In the genomic region with DNA sequence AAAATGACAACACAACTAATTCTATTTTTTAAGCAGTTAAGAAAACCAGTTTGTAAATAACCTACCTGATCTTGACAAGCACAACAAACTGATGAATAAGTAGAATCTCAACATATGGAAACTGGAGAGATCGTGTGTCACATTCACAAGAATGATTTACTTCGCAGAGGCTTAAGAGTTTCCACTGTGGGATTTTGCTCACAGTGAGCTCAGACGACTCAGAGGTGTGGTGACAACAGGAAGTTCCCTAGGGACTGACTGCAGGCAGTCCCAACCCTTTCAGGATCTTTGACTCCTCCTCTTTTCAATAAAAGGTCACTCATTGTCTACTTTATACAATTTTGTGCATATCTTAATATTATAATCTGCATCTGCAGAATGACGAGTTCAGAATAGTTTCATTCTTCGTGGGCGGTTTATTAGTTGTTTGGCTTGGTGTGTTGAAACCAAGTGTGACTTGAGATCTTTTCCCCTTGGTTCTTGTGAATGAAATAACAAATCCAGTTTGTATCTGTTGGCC, we compare ENCODE assay signal across 8 cellular contexts. TPM values are rescaled to one million over a fixed set of nuclear protein-coding genes. Genes with fewer than 3 reads are reported as not detected.
DNase-seq lines count a peak whose midpoint lies in the region; ATAC-seq and TF ChIP-seq lines count a peak whose summit lies in the region.

A gene (minus strand): TSS at position 231 of the 520 bp plus-strand sequence. CDS start 117 bp downstream, at position 114.

- H3K27ac ChIP-seq in PC-9 (peak within 1 kb of the TSS; percentile 93), upper lobe of left lung (peak within 1 kb of the TSS; percentile 61 to 76 (median 67)), psoas muscle (no peak within 1 kb of the TSS)

- H3K4me3 ChIP-seq in PC-9 (peak within 1 kb of the TSS; percentile 61), upper lobe of left lung (peak within 1 kb of the TSS; percentile 14 to 41 (median 28)), psoas muscle (no peak within 1 kb of the TSS)

- H3K9me2 ChIP-seq in PC-9 (ENCODE audit: insufficient read depth), result no peaks in the 10 kb centered on the region

- H4K20me1 ChIP-seq in PC-9 (ENCODE audit: insufficient read depth), result no peaks in the 10 kb centered on the region

- peak; percentile 76 for ATAC-seq in GM18867 (IDR thresholded peaks at IDR 0.05; ENCODE audit: unreplicated experiment)
- peak; percentile 72 for ATAC-seq in HG03060 (IDR thresholded peaks at IDR 0.05; ENCODE audit: low read depth, unreplicated experiment)
- peak; percentile 57 to 81 for ATAC-seq in upper lobe of left lung (ENCODE audit: low FRiP score in 2 of 2)
- no peak for ATAC-seq in psoas muscle

- POLR2A ChIA-PET in PC-9 (lab: Charles Lee; ENCODE audit: unreplicated experiment), result interaction anchor here (0.6 to 0.9 kb wide), 3 partner anchors 8 to 902 kb away, joined by 6 to 29 read pairs (median 10); no protein-coding TSS in a partner anchor

- 27 to 30% methylated on average over 6 of the region's 6 CpGs for WGBS in upper lobe of left lung, 2 donors
- 24 to 30% (median 29%) methylated on average over 6 of the region's 6 CpGs for WGBS in psoas muscle, 3 donors

- H3K79me2 ChIP-seq in PC-9 (ENCODE audit: low read depth), result peaks cover 45% of the 10 kb centered on the region

- DNase-seq in AG08396 (ENCODE audit: low spot score), result peak; percentile 21
- DNase-seq in PC-9, result peak; percentile 61 to 96
- DNase-seq in glomerular visceral epithelial cell (ENCODE audit: extremely low spot score), result peak; percentile 22
- DNase-seq in upper lobe of left lung, result peak in 1 of 2 donors; percentile 54
- DNase-seq in dedifferentiated amniotic fluid mesenchymal stem cell (ENCODE audit: extremely low spot score), result no peak
- no peak for DNase-seq in psoas muscle

- peak within 1 kb of the TSS; percentile 81 for H3K4me2 ChIP-seq in PC-9

- TF ChIP-seq POLR2A in upper lobe of left lung (IDR thresholded peaks at IDR 0.05), result peak in 2 of 4 donors; percentile 78

- H3K27me3 ChIP-seq in PC-9 (ENCODE audit: insufficient read depth, low read depth) (no peaks in the 10 kb centered on the region), upper lobe of left lung (no peaks in the 10 kb centered on the region), psoas muscle (ENCODE audit: insufficient read depth in 3 of 3, low read length in 2 of 3) (no peaks in the 10 kb centered on the region)

- H3K9me3 ChIP-seq in PC-9 (ENCODE audit: insufficient read depth, low read depth) (no peaks in the 10 kb centered on the region), upper lobe of left lung (no peaks in the 10 kb centered on the region), psoas muscle (no peaks in the 10 kb centered on the region)

- TF ChIP-seq CTCF in PC-9 (conservative IDR thresholded peaks at IDR 0.05), result no peak
- TF ChIP-seq CTCF in upper lobe of left lung (IDR thresholded peaks at IDR 0.05), result no peak
- TF ChIP-seq CTCF in psoas muscle (IDR thresholded peaks at IDR 0.05), result no peak

- TF ChIP-seq EP300 in upper lobe of left lung (IDR thresholded peaks at IDR 0.05), result no peak

- H3K36me3 ChIP-seq in PC-9 (ENCODE audit: low read depth), result 0 out of 2 replicates have a peak, but pooled peaks cover 4% of the 10 kb centered on the region
- no peaks in the 10 kb centered on the region for H3K36me3 ChIP-seq in upper lobe of left lung
- H3K36me3 ChIP-seq in psoas muscle (ENCODE audit: insufficient read depth in 1 of 2, low read depth in 1 of 2), result no peaks in the 10 kb centered on the region

- no TSS peak for BruUV-seq in PC-9 (replicated peaks; lab: Mats Ljungman, UMichigan)

- H2AFZ ChIP-seq in PC-9, result no peak within 1 kb of the TSS

- CTCF ChIA-PET in PC-9 (lab: Charles Lee), result no interaction called here

- peaks cover 49% of the 10 kb centered on the region for H3F3A ChIP-seq in PC-9 (ENCODE audit: insufficient read depth, low read depth)

- intact Hi-C loops in PC-9 (cut with micrococcal nuclease; ENCODE audit: unreplicated experiment), result no loop called here
- intact Hi-C loops in psoas muscle (cut with DNase I), result no loop called here

- peaks cover 81% of the 10 kb centered on the region for H3K4me1 ChIP-seq in PC-9 (replicated peaks; ENCODE audit: insufficient read depth)
- H3K4me1 ChIP-seq in upper lobe of left lung, result peaks cover 0 to 11% (median 0%) of the 10 kb centered on the region in 4 donors
- H3K4me1 ChIP-seq in psoas muscle, result no peaks in the 10 kb centered on the region

RNA-seq across cellular contexts. Expression of the gene that starts here (rescaled TPM):
- total RNA-seq in PC-9 (2021) (38.4 and 44.7 TPM in 2 replicates), upper lobe of left lung (10 to 100 TPM; 25.9 to 63.1 (median 42.3) TPM), psoas muscle (not detected)
- under 1 TPM in 2 of 3 donors, not detected in 1; 0.03 to 0.04 TPM for polyA plus RNA-seq in psoas muscle

Comparison
In these comparisons a context has a peak if more than half of its experiments do, and no peak if none do; other contexts are left out.
1. RNA of the gene that starts here (total RNA-seq): 25.9 to 63.1 TPM in upper lobe of left lung and 38.4 to 44.7 TPM in PC-9; not detected in psoas muscle; every median in the first group is over 10 times any median in the second.
2. DNase-seq: peak in AG08396 (single experiment), PC-9 (2 of 2) and glomerular visceral epithelial cell (single experiment); none in dedifferentiated amniotic fluid mesenchymal stem cell (single experiment) and psoas muscle (0 of 2).
3. ATAC-seq: peak in GM18867 (single experiment), HG03060 (single experiment) and upper lobe of left lung (2 of 2); none in psoas muscle (0 of 4).